ENCODE assay signal across 9 cellular contexts in genomic region chr4:78592104-78592783, GRCh38. TPM values are rescaled to one million over a fixed set of nuclear protein-coding genes. Genes with fewer than 3 reads are reported as not detected.
DNase-seq lines count a peak whose midpoint lies in the region; TF ChIP-seq lines count a peak whose summit lies in the region.
"Had no signal": no experiment of that assay in that cellular context is flagged by ENCODE, and none has a peak within 500 bp of the region (broad histone marks: within the 10 kb centered on the region; RNA-seq: fewer than 3 reads in every experiment).

No MANE protein-coding gene starts in this region.

- no peak overlapping the region for H3K4me3 Mint-ChIP-seq in neural progenitor cell

- no peak for TF ChIP-seq POLR2A in Peyer's patch (IDR thresholded peaks at IDR 0.05)

- H3K27me3 ChIP-seq in neural progenitor cell (no peaks in the 10 kb centered on the region), Peyer's patch (no peaks in the 10 kb centered on the region)

- H3K9me3 Mint-ChIP-seq in neural progenitor cell = peaks cover 2% of the 10 kb centered on the region

- no peaks in the 10 kb centered on the region for H3K36me3 ChIP-seq in neural progenitor cell
- no peaks in the 10 kb centered on the region for H3K36me3 ChIP-seq in Peyer's patch

- H3K4me2 ChIP-seq in neural progenitor cell = no peak overlapping the region

- no peak overlapping the region for H3K27ac Mint-ChIP-seq in neural progenitor cell

- no peak overlapping the region for H3K4me3 ChIP-seq in neural progenitor cell
- no peak overlapping the region for H3K4me3 ChIP-seq in Peyer's patch

- CTCF ChIA-PET in HEK293T (lab: Yijun Ruan, JAX) = interaction anchor here (0.6 to 0.9 kb wide), 2 partner anchors 26 to 275 kb away, joined by 3 read pairs; no protein-coding TSS in a partner anchor

- H3K36me3 Mint-ChIP-seq in neural progenitor cell = peaks cover 2% of the 10 kb centered on the region

- H2AFZ ChIP-seq in neural progenitor cell (replicated peaks) = peak overlapping the region; percentile 23

- DNase-seq in SKM-1 (lab: John Stamatoyannopoulos, UW; ENCODE audit: unreplicated experiment) (peak; percentile 10), SKM-1 treated with dmso at 0.1 percent for 144 hours (lab: John Stamatoyannopoulos, UW; ENCODE audit: unreplicated experiment) (no peak), HEK293T (ENCODE audit: extremely low spot score) (peak; percentile 30), neural progenitor cell (ENCODE audit: low spot score) (peak; percentile 19), HK-2 (ENCODE audit: unreplicated experiment) (no peak), putamen (ENCODE audit: low spot score) (no peak), Peyer's patch (no peak)
- DNase-seq: C1 segment of cervical spinal cord had no signal

- POLR2A ChIA-PET in HEK293T (lab: Yijun Ruan, JAX) = no interaction called here

- H3K9me3 ChIP-seq in neural progenitor cell (ENCODE audit: low read depth) = no peaks in the 10 kb centered on the region
- H3K9me3 ChIP-seq in Peyer's patch = no peaks in the 10 kb centered on the region

- no peaks in the 10 kb centered on the region for H3K4me1 ChIP-seq in neural progenitor cell
- peaks cover 0 to 5% (median 2%) of the 10 kb centered on the region in 4 donors for H3K4me1 ChIP-seq in Peyer's patch

- H3K79me2 ChIP-seq in neural progenitor cell (ENCODE audit: low read depth) = no peaks in the 10 kb centered on the region

- peaks cover 7% of the 10 kb centered on the region for H3K4me1 Mint-ChIP-seq in neural progenitor cell

- TF ChIP-seq CTCF in VCaP (conservative IDR thresholded peaks at IDR 0.05) (peak; percentile 44), neural progenitor cell (IDR thresholded peaks at IDR 0.05) (peak; percentile 55), Peyer's patch (IDR thresholded peaks at IDR 0.05) (peak in 2 of 6 experiments; percentile 20 to 33)

- H3K27ac ChIP-seq in VCaP (no peak overlapping the region), neural progenitor cell (no peak overlapping the region), Peyer's patch (peak overlapping the region in 1 of 4 donors; percentile 5)

- no peaks in the 10 kb centered on the region for H4K20me1 ChIP-seq in neural progenitor cell (ENCODE audit: low read depth)

- peaks cover 3% of the 10 kb centered on the region for H3K27me3 Mint-ChIP-seq in neural progenitor cell (ENCODE audit: insufficient read depth, low read depth)

- H3K9ac ChIP-seq in neural progenitor cell = no peak overlapping the region

- H3F3A ChIP-seq in neural progenitor cell (ENCODE audit: low read depth) = no peaks in the 10 kb centered on the region

TF ChIP-seq in HEK293T, 16 proteins besides CTCF, POLR2A, EP300 and RAD21:
- TF ChIP-seq TARDBP (IDR thresholded peaks at IDR 0.05) = no peak
- no peak for TF ChIP-seq CTBP1 (IDR thresholded peaks at IDR 0.05; ENCODE audit: borderline replicate concordance)
- TF ChIP-seq ARNT (IDR thresholded peaks at IDR 0.05) = no peak
- no peak for TF ChIP-seq SP1 (IDR thresholded peaks at IDR 0.05)
- no peak for TF ChIP-seq HDGF (IDR thresholded peaks at IDR 0.05; ENCODE audit: borderline replicate concordance)
- no peak for TF ChIP-seq ELF4 (IDR thresholded peaks at IDR 0.05)
- TF ChIP-seq LEF1 (IDR thresholded peaks at IDR 0.05; ENCODE audit: borderline replicate concordance) = no peak
- no peak for TF ChIP-seq FOXM1 (IDR thresholded peaks at IDR 0.05; ENCODE audit: borderline replicate concordance)
- no peak for TF ChIP-seq FOXA1 (IDR thresholded peaks at IDR 0.05)
- no peak for TF ChIP-seq ZNF384 (IDR thresholded peaks at IDR 0.05)
- no peak for TF ChIP-seq BHLHE40 (IDR thresholded peaks at IDR 0.05; ENCODE audit: borderline replicate concordance)
- no peak for TF ChIP-seq PKNOX1 (IDR thresholded peaks at IDR 0.05)
- TF ChIP-seq FOXK2 (IDR thresholded peaks at IDR 0.05) = no peak
- no peak for TF ChIP-seq L3MBTL2 (conservative IDR thresholded peaks at IDR 0.05)
- no peak for TF ChIP-seq SUZ12 (IDR thresholded peaks at IDR 0.05)
- no peak for TF ChIP-seq NFRKB (IDR thresholded peaks at IDR 0.05)

RNA-seq across cellular contexts. Expression of gene ANXA3, which starts 40.7 kb away (rescaled TPM):
- total RNA-seq in neural progenitor cell (ENCODE audit: low replicate concordance) (1.7 and 1.9 TPM in 2 replicates), Peyer's patch (10 to 100 TPM in 3 of 4 donors, 1 to 10 TPM in 1; 8.3 to 27.5 (median 22.4) TPM)

Comparison
In these comparisons a context has a peak if more than half of its experiments do, and no peak if none do; other contexts are left out.
1. DNase-seq: peak in SKM-1 (single experiment), HEK293T (single experiment) and neural progenitor cell (single experiment); none in SKM-1 treated with dmso at 0.1 percent for 144 hours (single experiment), HK-2 (single experiment), putamen (single experiment) and Peyer's patch (0 of 3).